Comparison of ENCODE assay signal across 9 cellular contexts in genomic region chr4:8688041-8688907, GRCh38.
DNase-seq lines count a peak whose midpoint lies in the region; ATAC-seq, FAIRE-seq and TF ChIP-seq lines count a peak whose summit lies in the region.
"Had no signal": no experiment of that assay in that cellular context is flagged by ENCODE, and none has a peak within 500 bp of the region (broad histone marks: within the 10 kb centered on the region; RNA-seq: fewer than 3 reads in every experiment).

No MANE protein-coding gene starts in this region.

- 17 to 19% methylated on average over 24 to 41 of the region's 41 CpGs for WGBS in upper lobe of left lung, 2 donors

- TF ChIP-seq CTCF in WI38 (IDR thresholded peaks at IDR 0.05; ENCODE audit: low read depth, low read length) (peak; percentile 54), upper lobe of left lung (IDR thresholded peaks at IDR 0.05) (peak in 5 of 6 experiments; percentile 12 to 57 (median 48))

- no peak for TF ChIP-seq EP300 in upper lobe of left lung (IDR thresholded peaks at IDR 0.05)

- H3K36me3 ChIP-seq in upper lobe of left lung: no peaks in the 10 kb centered on the region

- H3K27ac ChIP-seq in upper lobe of left lung: no peak overlapping the region

- peak in 1 of 2 donors; percentile 66 for ATAC-seq in upper lobe of left lung (ENCODE audit: low FRiP score in 2 of 2)

- no peaks in the 10 kb centered on the region for H3K4me1 ChIP-seq in upper lobe of left lung

- H3K9me3 ChIP-seq in upper lobe of left lung: no peaks in the 10 kb centered on the region

- peak; percentile 37 for DNase-seq in stimulated activated CD4-positive, alpha-beta T cell treated with anti-CD3 and anti-CD28 coated beads, Interleukin-15, amount 100 ng/mL, for 24 hours
- no peak for DNase-seq in stimulated activated CD4-positive, alpha-beta T cell treated with anti-CD3 and anti-CD28 coated beads, Interleukin-4, amount 100 ng/mL, for 1 hour
- peak; percentile 13 for DNase-seq in inferior parietal cortex (ENCODE audit: extremely low spot score)
- DNase-seq in upper lobe of left lung: peak in 1 of 2 donors; percentile 88
- no peak for DNase-seq in NCI-H1694 treated with DMSO at 0.1 percent for 48 hours (lab: John Stamatoyannopoulos, UW)
- no peak for DNase-seq in effector CD4-positive, alpha-beta T cell
- no peak for DNase-seq in GM12892 (ENCODE audit: insufficient read length)
- DNase-seq: NCI-H510A treated with DMSO at 0.1 percent for 48 hours had no signal

- TF ChIP-seq POLR2A in upper lobe of left lung (IDR thresholded peaks at IDR 0.05) (no peak), GM12892 (IDR thresholded peaks at IDR 0.05; ENCODE audit: low read depth, low read length) (no peak)

- no peak for FAIRE-seq in GM12892 (lab: Jason Lieb, UNC)

- H3K4me3 ChIP-seq in WI38 (ENCODE audit: low read depth, low read length): no peak overlapping the region
- no peak overlapping the region for H3K4me3 ChIP-seq in upper lobe of left lung

- peaks cover 0 to 4% (median 0%) of the 10 kb centered on the region in 4 donors for H3K27me3 ChIP-seq in upper lobe of left lung

Comparison
In these comparisons a context has a peak if more than half of its experiments do, and no peak if none do; other contexts are left out.
1. DNase-seq: peak in stimulated activated CD4-positive, alpha-beta T cell treated with anti-CD3 and anti-CD28 coated beads, Interleukin-15, amount 100 ng/mL, for 24 hours (single experiment) and inferior parietal cortex (single experiment); none in stimulated activated CD4-positive, alpha-beta T cell treated with anti-CD3 and anti-CD28 coated beads, Interleukin-4, amount 100 ng/mL, for 1 hour (single experiment), NCI-H1694 treated with DMSO at 0.1 percent for 48 hours (single experiment), effector CD4-positive, alpha-beta T cell (single experiment) and GM12892 (single experiment).